Comparison of ENCODE assay signal across 34 cellular contexts in the genomic region with DNA sequence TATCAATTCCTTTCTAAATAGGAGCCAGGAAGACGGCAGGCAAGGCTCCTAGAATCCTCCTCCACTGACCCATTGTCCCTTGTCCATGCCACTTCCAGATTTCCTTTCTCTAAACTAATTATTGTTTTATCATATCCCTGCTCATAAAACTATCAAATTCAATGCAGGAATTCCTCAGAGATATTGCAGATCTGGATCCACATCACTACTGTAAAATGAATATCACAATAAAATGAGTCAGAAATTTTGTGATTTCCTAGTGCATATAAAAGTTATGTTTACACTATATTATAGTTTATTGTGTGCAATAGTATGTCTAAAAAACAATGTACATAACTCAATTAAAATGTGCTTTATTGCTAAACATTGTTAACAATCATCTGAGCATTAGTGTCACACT.
"Had no signal": no experiment of that assay in that cellular context is flagged by ENCODE, and none has a peak within 500 bp of the region (broad histone marks: within the 10 kb centered on the region; RNA-seq: fewer than 3 reads in every experiment).

No MANE protein-coding gene starts in this region.

- H3K36me3 ChIP-seq: MG63 had no signal

- DNase-seq: Karpas-422, Kasumi-1, MG63, MM.1S, MV-4-11, NCI-H1048, NCI-H1092, NCI-H1092 treated with DMSO at 0.1 percent for 48 hours, NCI-H1105, NCI-H1105 treated with DMSO at 0.1 percent for 48 hours, NCI-H1417, NCI-H1417 treated with DMSO at 0.1 percent for 48 hours, NCI-H1436, NCI-H1436 treated with DMSO at 0.1 percent for 48 hours, NCI-H146, NCI-H1694, NCI-H1694 treated with DMSO at 0.1 percent for 48 hours, NCI-H187, NCI-H187 treated with DMSO at 0.1 percent for 48 hours, NCI-H1930, NCI-H2029, NCI-H2029 treated with DMSO at 0.1 percent for 48 hours, NCI-H2081, NCI-H2081 treated with DMSO at 0.1 percent for 48 hours, NCI-H2107, NCI-H2171, NCI-H2171 treated with DMSO at 0.1 percent for 48 hours, NCI-H2227 treated with DMSO at 0.1 percent for 48 hours, NCI-H226, NCI-H345, NCI-H446, NCI-H446 treated with DMSO at 0.1 percent for 48 hours, NCI-H510A had no signal

- H3K4me2 ChIP-seq: KMS-11 had no signal

- H3K9ac ChIP-seq: KMS-11 had no signal

- H3K27ac ChIP-seq: KMS-11 had no signal

- H3K9me3 ChIP-seq: MG63 had no signal

- H3K4me3 ChIP-seq: MG63 had no signal

- H3K27me3 ChIP-seq: MG63 had no signal
